22 cellular contexts compared by ENCODE assay signal in genomic region chr19:3519126-3519525, GRCh38. TPM values are rescaled to one million over a fixed set of nuclear protein-coding genes. Genes with fewer than 3 reads are reported as not detected.
DNase-seq lines count a peak whose midpoint lies in the region; ATAC-seq, FAIRE-seq and TF ChIP-seq lines count a peak whose summit lies in the region.
"Had no signal": no experiment of that assay in that cellular context is flagged by ENCODE, and none has a peak within 500 bp of the region (broad histone marks: within the 10 kb centered on the region; RNA-seq: fewer than 3 reads in every experiment).

No MANE protein-coding gene starts in this region.

- DNase-seq in GM23338 (ENCODE audit: low spot score) (no peak), RWPE1 (ENCODE audit: low spot score) (no peak), neuronal stem cell (ENCODE audit: low spot score) (no peak), osteoblast (ENCODE audit: insufficient read length, low spot score, missing footprints) (no peak), GM12892 (ENCODE audit: insufficient read length) (no peak)
- DNase-seq: DMS79 treated with DMSO at 0.1 percent for 48 hours, GM23248, NCI-H1105, NCI-H146, NCI-H2029, NCI-H226, NCI-H524, NCI-H774, Peyer's patch had no signal

- H3K9ac ChIP-seq in iPS-15b (ENCODE audit: low read depth, low read length) (peak overlapping the region; percentile 47), neuronal stem cell (ENCODE audit: low read depth, low read length, poor library complexity) (no peak overlapping the region)
- H3K9ac ChIP-seq: GM23248 had no signal

- no peak overlapping the region; the same call in 2 of the 3 replicates for H3K4me3 Mint-ChIP-seq in GM23338

- H2AFZ ChIP-seq in GM23338: no peak overlapping the region
- H2AFZ ChIP-seq in neuronal stem cell (ENCODE audit: low read length): no peak overlapping the region
- H2AFZ ChIP-seq in osteoblast (ENCODE audit: low read length): no peak overlapping the region
- H2AFZ ChIP-seq: GM23248 had no signal

- peaks cover 12% of the 10 kb centered on the region for H3K27me3 Mint-ChIP-seq in GM23338 (ENCODE audit: insufficient read depth, low read depth, poor library complexity)

- CTCF ChIA-PET in RWPE1 (lab: Yijun Ruan, JAX): no interaction called here

- no peak for FAIRE-seq in GM12892 (lab: Jason Lieb, UNC)
- FAIRE-seq: A204.1, GM12878 had no signal

- no peak overlapping the region for H2BK5ac ChIP-seq in neuronal stem cell (ENCODE audit: low read length)

- H3K4me2 ChIP-seq in GM23338: peak overlapping the region; percentile 70; the same call in 1 of the 2 replicates
- H3K4me2 ChIP-seq in neuronal stem cell (ENCODE audit: insufficient read depth, low read length, poor library complexity, severe bottlenecking): no peak overlapping the region
- no peak overlapping the region for H3K4me2 ChIP-seq in osteoblast (ENCODE audit: insufficient read depth, low read length)

- TF ChIP-seq POLR2A in GM12892 (IDR thresholded peaks at IDR 0.05; ENCODE audit: low read depth, low read length): no peak

- H4K20me1 ChIP-seq in GM23338 (replicated peaks; ENCODE audit: insufficient read depth): no peaks in the 10 kb centered on the region; the same call in 1 of the 2 replicates
- peaks cover 78% of the 10 kb centered on the region for H4K20me1 ChIP-seq in osteoblast (ENCODE audit: insufficient read depth, low read length)

- peaks cover 57% of the 10 kb centered on the region for H3K79me1 ChIP-seq in neuronal stem cell (ENCODE audit: low read depth, low read length)

- no peak overlapping the region for H2BK15ac ChIP-seq in neuronal stem cell (ENCODE audit: low read length)

- H3K23ac ChIP-seq in neuronal stem cell (ENCODE audit: low read depth, low read length, poor library complexity): peak overlapping the region; percentile 73

- no peaks in the 10 kb centered on the region for H3K9me3 ChIP-seq in iPS-15b (ENCODE audit: control insufficient read depth, insufficient read depth, low read length)
- H3K9me3 ChIP-seq in neuronal stem cell (replicated peaks in 1 of 2; ENCODE audit: control insufficient read depth in 2 of 2, insufficient read depth in 1 of 2, low read depth in 1 of 2, low read length in 2 of 2): no peaks in the 10 kb centered on the region
- H3K9me3 ChIP-seq in osteoblast (ENCODE audit: low read depth, low read length): no peaks in the 10 kb centered on the region
- H3K9me3 ChIP-seq: Peyer's patch, SJSA1 had no signal

- ATAC-seq in GM23338 (peak; percentile 14), HG03521 (IDR thresholded peaks at IDR 0.05; ENCODE audit: unreplicated experiment) (no peak), GM21360 (IDR thresholded peaks at IDR 0.05; ENCODE audit: unreplicated experiment) (no peak)
- ATAC-seq: GM12878, Right ventricle myocardium inferior had no signal

- peaks cover 54% of the 10 kb centered on the region for H3K79me2 ChIP-seq in GM23338 (replicated peaks; ENCODE audit: insufficient read depth)
- H3K79me2 ChIP-seq in osteoblast (ENCODE audit: insufficient read depth, low read length): peaks cover 99% of the 10 kb centered on the region

- peaks cover 40% of the 10 kb centered on the region for H3K4me1 Mint-ChIP-seq in GM23338

- H3K27me3 ChIP-seq in GM23338 (ENCODE audit: insufficient read depth) (no peaks in the 10 kb centered on the region), iPS-15b (ENCODE audit: control insufficient read depth, insufficient read depth, low read length) (no peaks in the 10 kb centered on the region), neuronal stem cell (ENCODE audit: control insufficient read depth in 3 of 3, insufficient read depth in 3 of 3, low read depth in 1 of 3, low read length in 3 of 3) (peaks cover 0 to 2% (median 0%) of the 10 kb centered on the region in 3 experiments), osteoblast (ENCODE audit: insufficient read depth, low read length) (no peaks in the 10 kb centered on the region)
- H3K27me3 ChIP-seq: Peyer's patch, SJSA1 had no signal

- POLR2A ChIA-PET in RWPE1 (lab: Yijun Ruan, JAX; ENCODE audit: low non-redundant PET): no interaction called here

- no peak overlapping the region for H3K4me3 ChIP-seq in GM23338
- no peak overlapping the region for H3K4me3 ChIP-seq in iPS-15b (ENCODE audit: low read depth, low read length)
- H3K4me3 ChIP-seq in neuronal stem cell (ENCODE audit: low read length in 2 of 2): no peak overlapping the region
- no peak overlapping the region for H3K4me3 ChIP-seq in osteoblast (ENCODE audit: insufficient read depth, low read length)
- H3K4me3 ChIP-seq: GM12878, GM23248, Peyer's patch, SJSA1 had no signal

- no peak overlapping the region for H2AK5ac ChIP-seq in neuronal stem cell (ENCODE audit: low read depth, low read length)

- H3K4me1 ChIP-seq in GM23338 (ENCODE audit: insufficient read depth) (peaks cover 29% of the 10 kb centered on the region), iPS-15b (ENCODE audit: control insufficient read depth, insufficient read depth, low read length) (peaks cover 8% of the 10 kb centered on the region), neuronal stem cell (ENCODE audit: control insufficient read depth in 2 of 2, insufficient read depth in 1 of 2, low read depth in 1 of 2, low read length in 2 of 2) (no peaks in the 10 kb centered on the region), osteoblast (ENCODE audit: insufficient read depth, low read length) (peaks cover 10% of the 10 kb centered on the region)

- H3F3A ChIP-seq in GM23338 (replicated peaks; ENCODE audit: low read depth): no peaks in the 10 kb centered on the region

- peak overlapping the region; percentile 8 for H3K14ac ChIP-seq in neuronal stem cell (ENCODE audit: low read length)

- H3K9me2 ChIP-seq in GM23338 (ENCODE audit: insufficient read depth): no peaks in the 10 kb centered on the region

- WGBS in neuronal stem cell (ENCODE audit: extremely low coverage in 2 of 2, insufficient read length in 2 of 2, insufficient replicate concordance in 1 of 2), 2 donors: no CpG with 5 or more reads among the region's 18 CpGs

- no peak overlapping the region for H3K4ac ChIP-seq in neuronal stem cell (ENCODE audit: low read length)

- H3K27ac ChIP-seq in GM23338 (ENCODE audit: low read depth): no peak overlapping the region
- H3K27ac ChIP-seq in RWPE1: peak overlapping the region; percentile 81
- no peak overlapping the region for H3K27ac ChIP-seq in neuronal stem cell (replicated peaks; ENCODE audit: low read length)
- no peak overlapping the region for H3K27ac ChIP-seq in osteoblast (ENCODE audit: low read depth, low read length)
- H3K27ac ChIP-seq: GM23248, Peyer's patch, SJSA1 had no signal

- H4K91ac ChIP-seq in neuronal stem cell (ENCODE audit: low read depth, low read length, poor library complexity): no peak overlapping the region

- no peaks in the 10 kb centered on the region; the same call in 1 of the 3 replicates for H3K9me3 Mint-ChIP-seq in GM23338

- TF ChIP-seq CTCF in GM23338 (conservative IDR thresholded peaks at IDR 0.05; ENCODE audit: low read depth in 2 of 2) (no peak), RWPE1 (conservative IDR thresholded peaks at IDR 0.05; ENCODE audit: low read depth) (no peak), osteoblast (IDR thresholded peaks at IDR 0.05; ENCODE audit: extremely low read depth, low read depth, low read length) (no peak)

- H3K36me3 Mint-ChIP-seq in GM23338 (ENCODE audit: low read depth): peaks cover 9% of the 10 kb centered on the region

- H4K8ac ChIP-seq in neuronal stem cell (ENCODE audit: low read depth, low read length): no peak overlapping the region

- no peak overlapping the region for H3K18ac ChIP-seq in neuronal stem cell (ENCODE audit: low read length)

- no peak overlapping the region for H2BK12ac ChIP-seq in neuronal stem cell (ENCODE audit: low read length)

- no peak overlapping the region for H2BK120ac ChIP-seq in neuronal stem cell (ENCODE audit: low read depth, low read length)

- no peak overlapping the region for H3K27ac Mint-ChIP-seq in GM23338

- H3K36me3 ChIP-seq in GM23338 (ENCODE audit: insufficient read depth): no peaks in the 10 kb centered on the region
- H3K36me3 ChIP-seq in iPS-15b (ENCODE audit: control insufficient read depth, insufficient read depth, low read length): peaks cover 13% of the 10 kb centered on the region
- H3K36me3 ChIP-seq in neuronal stem cell (replicated peaks in 1 of 2; ENCODE audit: control insufficient read depth in 2 of 2, insufficient read depth in 2 of 2, low read length in 2 of 2): peaks cover 15 to 83% of the 10 kb centered on the region in 2 donors
- H3K36me3 ChIP-seq in osteoblast (ENCODE audit: insufficient read depth, low read length): peaks cover 19% of the 10 kb centered on the region

TF ChIP-seq in GM23338, 12 proteins besides CTCF, POLR2A, EP300 and RAD21 (continues in another document):
- no peak for TF ChIP-seq CREB1 (CRISPR knock-in tag; IDR thresholded peaks at IDR 0.05; ENCODE audit: low read depth)
- no peak for TF ChIP-seq EZH2phosphoT487 (IDR thresholded peaks at IDR 0.05; ENCODE audit: unreplicated experiment)
- TF ChIP-seq EZH2 (IDR thresholded peaks at IDR 0.05; ENCODE audit: low read depth, unreplicated experiment): no peak

RNA-seq across cellular contexts. Expression of gene FZR1, which starts 13.0 kb away (rescaled TPM):
- total RNA-seq in GM23338 (2014; rRNA removed; shearing (Covaris generic)): 38.4 and 39.2 TPM in 2 replicates
- polyA plus RNA-seq in GM23338 (2016; fragmentation: Nextera tagmentation; extraction: Ambion mirVana): 12.9 and 16.1 TPM in 2 replicates
- 41.4 TPM for polyA plus RNA-seq in neuronal stem cell (2013, experiment 1 of 2)
- 37.0 TPM for polyA plus RNA-seq in neuronal stem cell (2013, experiment 2 of 2)
- 36.6 and 39.5 TPM in 2 replicates for total RNA-seq in osteoblast
- 16.5 TPM for polyA plus RNA-seq in GM12892 (2012; ENCODE audit: missing spikeins)

RNA-seq across cellular contexts. Expression of gene DOHH, which starts 18.7 kb away (rescaled TPM):
- total RNA-seq in GM23338 (2014; rRNA removed; shearing (Covaris generic)): 34.1 and 34.7 TPM in 2 replicates
- polyA plus RNA-seq in GM23338 (2016; fragmentation: Nextera tagmentation; extraction: Ambion mirVana): 19.0 TPM in 2 replicates
- 3.9 TPM for polyA plus RNA-seq in neuronal stem cell (2013, experiment 1 of 2)
- polyA plus RNA-seq in neuronal stem cell (2013, experiment 2 of 2): 3.7 TPM
- total RNA-seq in osteoblast: 7.7 and 8.3 TPM in 2 replicates
- polyA plus RNA-seq in GM12892 (2012; ENCODE audit: missing spikeins): 3.7 TPM

RNA-seq across cellular contexts. Expression of gene TEKTIP1, which starts 19.8 kb away (rescaled TPM):
- not detected in 2 replicates for total RNA-seq in GM23338 (2014; rRNA removed; shearing (Covaris generic))
- 0.50 TPM in 1 of 2 replicates, not detected in the other for polyA plus RNA-seq in GM23338 (2016; fragmentation: Nextera tagmentation; extraction: Ambion mirVana)
- polyA plus RNA-seq in neuronal stem cell (2013, experiment 1 of 2): 0.07 TPM
- 0.07 TPM for polyA plus RNA-seq in neuronal stem cell (2013, experiment 2 of 2)
- total RNA-seq in osteoblast: not detected in 2 replicates
- not detected for polyA plus RNA-seq in GM12892 (2012; ENCODE audit: missing spikeins)
- total RNA-seq: GM23248, Right ventricle myocardium inferior had no signal
- polyA plus RNA-seq: GM23248 had no signal

RNA-seq across cellular contexts. Expression of gene SMIM44, which starts 35.9 kb away (rescaled TPM):
- not detected in 2 replicates for total RNA-seq in GM23338 (2014; rRNA removed; shearing (Covaris generic))
- polyA plus RNA-seq in GM23338 (2016; fragmentation: Nextera tagmentation; extraction: Ambion mirVana): not detected in 2 replicates
- not detected for polyA plus RNA-seq in neuronal stem cell (2013, experiment 1 of 2)
- not detected for polyA plus RNA-seq in neuronal stem cell (2013, experiment 2 of 2)
- total RNA-seq in osteoblast: not detected in 2 replicates
- not detected for polyA plus RNA-seq in GM12892 (2012; ENCODE audit: missing spikeins)
- total RNA-seq: GM12878, GM23248, OCI-LY7, Right ventricle myocardium inferior, SJSA1 had no signal
- polyA plus RNA-seq: GM12878, GM23248 had no signal

RNA-seq across cellular contexts. Expression of gene MFSD12, which starts 38.3 kb away (rescaled TPM):
- 75.5 and 91.1 TPM in 2 replicates for total RNA-seq in GM23338 (2014; rRNA removed; shearing (Covaris generic))
- polyA plus RNA-seq in GM23338 (2016; fragmentation: Nextera tagmentation; extraction: Ambion mirVana): 35.3 and 36.1 TPM in 2 replicates
- 27.9 TPM for polyA plus RNA-seq in neuronal stem cell (2013, experiment 1 of 2)
- polyA plus RNA-seq in neuronal stem cell (2013, experiment 2 of 2): 25.3 TPM
- total RNA-seq in osteoblast: 92.5 and 104 TPM in 2 replicates
- polyA plus RNA-seq in GM12892 (2012; ENCODE audit: missing spikeins): 15.4 TPM
